ENCODE assay signal across 12 cellular contexts in the genomic region with DNA sequence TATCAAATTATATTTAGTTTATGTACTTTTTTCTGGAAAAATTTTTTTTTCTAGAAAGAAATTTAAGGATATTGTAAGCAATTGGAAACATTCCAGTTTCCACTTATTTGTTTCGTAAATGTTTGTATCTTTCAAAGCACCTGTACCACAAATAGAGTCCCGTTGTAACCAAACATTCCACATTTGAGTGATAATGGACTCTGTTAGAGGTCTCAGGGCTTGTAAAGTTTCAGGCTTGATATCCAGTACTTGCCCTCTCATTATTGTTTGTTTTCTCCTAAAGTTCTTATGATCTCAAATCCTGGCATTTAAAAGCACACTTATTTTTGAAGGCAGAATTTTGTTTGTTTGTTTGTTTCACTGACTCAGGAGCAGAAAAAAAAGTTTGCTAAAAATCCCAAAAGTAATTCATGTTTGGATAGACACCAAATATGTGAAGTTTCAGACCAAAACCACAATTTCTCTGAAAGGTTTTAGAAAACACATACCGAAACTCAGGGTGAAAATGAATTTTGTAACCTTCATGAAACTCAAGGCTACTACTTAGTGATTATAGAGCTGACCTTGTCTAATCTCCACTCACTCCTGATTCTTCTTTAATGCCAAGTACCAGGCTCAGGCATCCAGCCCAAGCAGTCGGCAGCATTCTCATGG. TPM values are rescaled to one million over a fixed set of nuclear protein-coding genes. Genes with fewer than 3 reads are reported as not detected.
A peak's percentile ranks its signal among the peaks of the same experiment; 100 is the strongest.
DNase-seq lines count a peak whose midpoint lies in the region; ATAC-seq and TF ChIP-seq lines count a peak whose summit lies in the region.
"Had no signal": no experiment of that assay in that cellular context is flagged by ENCODE, and none has a peak within 500 bp of the region (broad histone marks: within the 10 kb centered on the region; RNA-seq: fewer than 3 reads in every experiment).

No MANE protein-coding gene starts in this region.

- H3K4me1 ChIP-seq in heart left ventricle (peaks cover 0 to 5% (median 3%) of the 10 kb centered on the region in 12 donors), endodermal cell (ENCODE audit: control insufficient read depth, insufficient read depth, low read length) (no peaks in the 10 kb centered on the region)

- CTCF ChIA-PET in activated CD4-positive, alpha-beta memory T cell treated with anti-CD3 and anti-CD28 coated beads for 36 hours (lab: Charles Lee) = interaction anchor here (1.3 to 1.4 kb wide), 2 partner anchors 13 kb away, joined by 5 to 7 read pairs; no protein-coding TSS in a partner anchor

- peak; percentile 89 for ATAC-seq in GM18867 (IDR thresholded peaks at IDR 0.05; ENCODE audit: unreplicated experiment)
- peak; percentile 89 for ATAC-seq in GM21447 (IDR thresholded peaks at IDR 0.05; ENCODE audit: unreplicated experiment)
- peak; percentile 89 for ATAC-seq in HG02981 (IDR thresholded peaks at IDR 0.05; ENCODE audit: unreplicated experiment)
- ATAC-seq in HG03575 (IDR thresholded peaks at IDR 0.05; ENCODE audit: extremely low read depth, insufficient number of reproducible peaks, low FRiP score, unreplicated experiment) = peak; percentile 67
- ATAC-seq in heart left ventricle = no peak

- no peaks in the 10 kb centered on the region for H3K9me3 ChIP-seq in heart left ventricle
- H3K9me3 ChIP-seq in endodermal cell (ENCODE audit: control insufficient read depth, low read length) = no peaks in the 10 kb centered on the region

- POLR2A ChIA-PET in activated CD4-positive, alpha-beta memory T cell treated with anti-CD3 and anti-CD28 coated beads for 36 hours (lab: Charles Lee) = no interaction called here

- no peak overlapping the region for H3K27ac Mint-ChIP-seq in activated CD4-positive, alpha-beta memory T cell treated with anti-CD3 and anti-CD28 coated beads for 36 hours
- no peak overlapping the region for H3K27ac Mint-ChIP-seq in endodermal cell
- H3K27ac Mint-ChIP-seq: CD4-positive, CD25-positive, alpha-beta regulatory T cell had no signal

- no peak for TF ChIP-seq POLR2A in heart left ventricle (IDR thresholded peaks at IDR 0.05)

- peaks cover 9% of the 10 kb centered on the region for H3K4me1 Mint-ChIP-seq in activated CD4-positive, alpha-beta memory T cell treated with anti-CD3 and anti-CD28 coated beads for 36 hours (ENCODE audit: low read depth)
- H3K4me1 Mint-ChIP-seq in endodermal cell = peaks cover 2% of the 10 kb centered on the region

- H3K27me3 ChIP-seq in heart left ventricle = peaks cover 0 to 6% (median 0%) of the 10 kb centered on the region in 9 donors
- no peaks in the 10 kb centered on the region for H3K27me3 ChIP-seq in endodermal cell (ENCODE audit: control insufficient read depth, insufficient read depth, low read length, poor library complexity, severe bottlenecking)

- 40 to 63% (median 56%) methylated on average over 4 of the region's 4 CpGs for WGBS in heart left ventricle, 4 donors
- 86 to 100% methylated on average over 3 to 4 of the region's 4 CpGs for WGBS in endodermal cell (ENCODE audit: insufficient coverage in 1 of 2, insufficient read length in 1 of 2), 2 experiments

- H3K4me3 ChIP-seq in heart left ventricle (no peak overlapping the region), endodermal cell (ENCODE audit: low read length) (no peak overlapping the region)

- no peaks in the 10 kb centered on the region for H3K36me3 ChIP-seq in heart left ventricle
- H3K36me3 ChIP-seq in endodermal cell (ENCODE audit: control insufficient read depth, insufficient read depth, low read length) = no peaks in the 10 kb centered on the region

- no peak overlapping the region for H3K9ac ChIP-seq in endodermal cell (ENCODE audit: extremely low read depth, low read length, poor library complexity, severe bottlenecking)

- H3K27me3 Mint-ChIP-seq in activated CD4-positive, alpha-beta memory T cell treated with anti-CD3 and anti-CD28 coated beads for 36 hours = peaks cover 5% of the 10 kb centered on the region
- H3K27me3 Mint-ChIP-seq in endodermal cell (ENCODE audit: insufficient read depth) = no peaks in the 10 kb centered on the region

- intact Hi-C loops in heart left ventricle (cut with DNase I) = no loop called here
- intact Hi-C loops in activated CD4-positive, alpha-beta memory T cell treated with anti-CD3 and anti-CD28 coated beads for 36 hours (cut with micrococcal nuclease) = loop anchor here (10.0 kb wide), 1 partner anchor 1624 kb away; a partner anchor contains a TSS

- DNase-seq in heart left ventricle = no peak
- DNase-seq in activated CD4-positive, alpha-beta memory T cell treated with anti-CD3 and anti-CD28 coated beads for 36 hours = no peak
- no peak for DNase-seq in activated CD4-positive, CD25-positive, alpha-beta regulatory T cell treated with anti-CD3 and anti-CD28 coated beads, Interleukin-2, amount 50 U/mL, for 72 hours
- DNase-seq in endodermal cell = no peak
- DNase-seq: activated naive CD4-positive, alpha-beta T cell treated with Interleukin-2 at 50 U/mL for 16 hours; CD4-positive, CD25-positive, alpha-beta regulatory T cell; cortex of kidney; NCI-H526 treated with DMSO at 0.1 percent for 48 hours had no signal

- H3K27ac ChIP-seq in heart left ventricle (no peak overlapping the region), endodermal cell (ENCODE audit: low read depth, low read length) (no peak overlapping the region)

- TF ChIP-seq CTCF in heart left ventricle (IDR thresholded peaks at IDR 0.05) (no peak), endodermal cell (conservative IDR thresholded peaks at IDR 0.05) (no peak)

- no peak overlapping the region for H3K4me3 Mint-ChIP-seq in activated CD4-positive, alpha-beta memory T cell treated with anti-CD3 and anti-CD28 coated beads for 36 hours
- no peak overlapping the region for H3K4me3 Mint-ChIP-seq in endodermal cell
- H3K4me3 Mint-ChIP-seq: CD4-positive, CD25-positive, alpha-beta regulatory T cell had no signal

- no peaks in the 10 kb centered on the region for H3K36me3 Mint-ChIP-seq in activated CD4-positive, alpha-beta memory T cell treated with anti-CD3 and anti-CD28 coated beads for 36 hours
- H3K36me3 Mint-ChIP-seq in endodermal cell (ENCODE audit: low read depth) = no peaks in the 10 kb centered on the region
- H3K36me3 Mint-ChIP-seq: CD4-positive, CD25-positive, alpha-beta regulatory T cell had no signal

- no peaks in the 10 kb centered on the region for H3K9me3 Mint-ChIP-seq in activated CD4-positive, alpha-beta memory T cell treated with anti-CD3 and anti-CD28 coated beads for 36 hours
- peaks cover 2% of the 10 kb centered on the region for H3K9me3 Mint-ChIP-seq in endodermal cell
- H3K9me3 Mint-ChIP-seq: CD4-positive, CD25-positive, alpha-beta regulatory T cell had no signal

RNA-seq across cellular contexts. Expression of a gene that starts 5.7 kb away (rescaled TPM):
- total RNA-seq in heart left ventricle = 10 to 100 TPM; 12.8 to 21.0 (median 17.7) TPM
- polyA plus RNA-seq in heart left ventricle = 10 to 100 TPM in 1 of 2 donors, 1 to 10 TPM in 1; 6.5 to 21.1 TPM
- 1 to 10 TPM; 8.8 to 9.0 TPM for total RNA-seq in activated CD4-positive, alpha-beta memory T cell treated with anti-CD3 and anti-CD28 coated beads for 36 hours
- 10 to 100 TPM; 13.1 to 15.1 TPM for total RNA-seq in endodermal cell
- 11.8 TPM for polyA plus RNA-seq in endodermal cell (2013, experiment 1 of 2)
- 8.7 TPM for polyA plus RNA-seq in endodermal cell (2013, experiment 2 of 2)

Comparison
In these comparisons a context has a peak if more than half of its experiments do, and no peak if none do; other contexts are left out.
1. ATAC-seq: peak in GM18867 (single experiment), GM21447 (single experiment), HG02981 (single experiment) and HG03575 (single experiment); none in heart left ventricle (0 of 4).